1 cellular context compared by ENCODE assay signal in the genomic region with DNA sequence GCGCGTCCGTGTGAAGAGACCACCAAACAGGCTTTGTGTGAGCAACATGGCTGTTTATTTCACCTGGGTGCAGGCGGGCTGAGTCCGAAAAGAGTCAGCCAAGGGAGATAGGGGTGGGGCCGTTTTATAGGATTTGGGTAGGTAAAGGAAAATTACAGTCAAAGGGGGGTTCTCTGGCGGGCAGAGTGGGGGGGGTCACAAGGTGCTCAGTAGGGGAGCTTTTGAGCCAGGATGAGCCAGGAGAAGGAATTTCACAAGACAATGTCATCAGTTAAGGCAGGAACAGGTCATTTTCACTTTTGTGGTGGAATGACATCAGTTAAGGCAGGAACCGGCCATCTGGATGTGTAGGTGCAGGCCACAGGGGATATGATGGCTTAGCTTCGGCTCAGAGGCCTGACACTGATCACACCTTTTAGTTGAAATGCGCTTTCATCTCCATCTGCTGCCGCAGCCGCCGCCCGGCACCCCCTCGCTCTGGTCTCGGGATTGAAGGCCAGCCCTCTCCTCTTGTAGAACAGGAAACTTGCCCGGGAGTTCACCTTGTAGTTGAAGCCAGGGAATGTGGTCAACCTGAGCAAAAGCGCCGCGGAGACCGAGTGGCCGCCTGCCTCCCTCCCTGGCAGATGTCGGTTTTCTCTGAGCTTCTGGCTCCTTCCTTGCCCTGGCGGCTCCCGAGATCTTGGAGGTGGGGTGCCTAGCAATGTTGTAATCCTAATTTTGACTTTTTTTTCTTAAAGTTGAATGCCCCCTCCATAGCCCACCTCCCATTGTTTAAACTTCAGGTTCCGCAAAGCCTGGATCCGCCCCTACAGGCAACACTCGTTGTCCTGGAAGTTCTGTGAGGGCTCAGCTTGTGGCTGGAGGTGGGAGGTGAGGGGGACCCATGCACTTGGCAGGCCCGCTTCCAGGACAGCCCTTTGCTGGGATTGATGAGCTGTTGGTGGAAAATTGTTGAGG.
TF ChIP-seq lines count a peak whose summit lies in the region.

No MANE protein-coding gene starts in this region.

TF ChIP-seq in H1, 55 proteins besides CTCF, POLR2A, EP300 and RAD21:
- TF ChIP-seq KDM4A (IDR thresholded peaks at IDR 0.05; ENCODE audit: low read depth, low read length, severe bottlenecking) (peak; percentile 12), ASH2L (IDR thresholded peaks at IDR 0.05; ENCODE audit: low read length) (peak; percentile 7), TBP (IDR thresholded peaks at IDR 0.05; ENCODE audit: low read depth, low read length) (0 out of 2 replicates have a peak, but pooled peaks have one; percentile 14)
- TF ChIP-seq, protein P1, sequence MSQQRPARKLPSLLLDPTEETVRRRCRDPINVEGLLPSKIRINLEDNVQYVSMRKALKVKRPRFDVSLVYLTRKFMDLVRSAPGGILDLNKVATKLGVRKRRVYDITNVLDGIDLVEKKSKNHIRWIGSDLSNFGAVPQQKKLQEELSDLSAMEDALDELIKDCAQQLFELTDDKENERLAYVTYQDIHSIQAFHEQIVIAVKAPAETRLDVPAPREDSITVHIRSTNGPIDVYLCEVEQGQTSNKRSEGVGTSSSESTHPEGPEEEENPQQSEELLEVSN (IDR thresholded peaks at IDR 0.05) = peak; percentile 40
- TF ChIP-seq, protein P2, sequence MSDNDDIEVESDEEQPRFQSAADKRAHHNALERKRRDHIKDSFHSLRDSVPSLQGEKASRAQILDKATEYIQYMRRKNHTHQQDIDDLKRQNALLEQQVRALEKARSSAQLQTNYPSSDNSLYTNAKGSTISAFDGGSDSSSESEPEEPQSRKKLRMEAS (IDR thresholded peaks at IDR 0.05) = 0 out of 2 replicates have a peak, but pooled peaks have one; percentile 15
